44 cellular contexts compared by ENCODE assay signal in genomic region chr6:116799945-116800344, GRCh38. TPM values are rescaled to one million over a fixed set of nuclear protein-coding genes. Genes with fewer than 3 reads are reported as not detected.
"Had no signal": no experiment of that assay in that cellular context is flagged by ENCODE, and none has a peak within 500 bp of the region (broad histone marks: within the 10 kb centered on the region; RNA-seq: fewer than 3 reads in every experiment).

No MANE protein-coding gene starts in this region.

- H3K27me3 ChIP-seq: adrenal gland, ascending aorta, body of pancreas, brain microvascular endothelial cell, breast epithelium, cardiac muscle cell had no signal

- H3K4me1 Mint-ChIP-seq: activated naive CD4-positive, alpha-beta T cell treated with anti-CD3 and anti-CD28 coated beads, Interleukin-2, amount 10 ng/mL, durations not matched to agents 7 days and 5 days; activated naive CD4-positive, alpha-beta T cell treated with anti-CD3 and anti-CD28 coated beads, Interleukin-2, amount 50 U/mL, for 24 hours; activated naive CD8-positive, alpha-beta T cell treated with anti-CD3 and anti-CD28 coated beads for 36 hours; activated naive CD8-positive, alpha-beta T cell treated with anti-CD3 and anti-CD28 coated beads, Interleukin-2, amount 10 ng/mL, durations not matched to agents 7 days and 5 days; activated naive CD8-positive, alpha-beta T cell treated with anti-CD3 and anti-CD28 coated beads, Interleukin-2, amount 50 U/mL, for 24 hours; activated T-helper 17 cell treated with anti-CD3 and anti-CD28 coated beads, Interleukin-2, amount 50 U/mL, for 72 hours; brain; central memory CD8-positive, alpha-beta T cell had no signal

- H3K27ac ChIP-seq: adrenal gland, ascending aorta, body of pancreas, brain microvascular endothelial cell, breast epithelium, cardiac muscle cell had no signal

- H3K9me3 ChIP-seq: adrenal gland, ascending aorta, body of pancreas, breast epithelium had no signal

- H3K27me3 Mint-ChIP-seq: activated naive CD4-positive, alpha-beta T cell treated with anti-CD3 and anti-CD28 coated beads, Interleukin-2, amount 10 ng/mL, durations not matched to agents 7 days and 5 days had no signal

- ATAC-seq: activated naive CD4-positive, alpha-beta T cell treated with anti-CD3 and anti-CD28 coated beads, Interleukin-2, amount 50 U/mL, for 72 hours; activated naive CD8-positive, alpha-beta T cell treated with anti-CD3 and anti-CD28 coated beads, Interleukin-2, amount 50 U/mL, for 24 hours; activated T-cell treated with anti-CD3 and anti-CD28 coated beads, Interleukin-2, amount 50 U/mL, for 4 hours; activated T-cell treated with anti-CD3 and anti-CD28 coated beads, Interleukin-2, amount 50 U/mL, for 72 hours; activated T-helper 17 cell treated with anti-CD3 and anti-CD28 coated beads, Interleukin-2, amount 50 U/mL, for 72 hours; body of pancreas had no signal

- H3K36me3 Mint-ChIP-seq: activated naive CD4-positive, alpha-beta T cell treated with anti-CD3 and anti-CD28 coated beads, Interleukin-2, amount 10 ng/mL, durations not matched to agents 7 days and 5 days; activated naive CD4-positive, alpha-beta T cell treated with anti-CD3 and anti-CD28 coated beads, Interleukin-2, amount 50 U/mL, for 24 hours; activated naive CD4-positive, alpha-beta T cell treated with anti-CD3 and anti-CD28 coated beads, Interleukin-2, amount 50 U/mL, for 72 hours; activated naive CD8-positive, alpha-beta T cell; activated naive CD8-positive, alpha-beta T cell treated with anti-CD3 and anti-CD28 coated beads for 36 hours; activated naive CD8-positive, alpha-beta T cell treated with anti-CD3 and anti-CD28 coated beads, Interleukin-2, amount 10 ng/mL, durations not matched to agents 7 days and 5 days; brain had no signal

- H3K9me3 Mint-ChIP-seq: activated naive CD4-positive, alpha-beta T cell treated with anti-CD3 and anti-CD28 coated beads for 36 hours; activated naive CD4-positive, alpha-beta T cell treated with anti-CD3 and anti-CD28 coated beads, Interleukin-2, amount 10 ng/mL, durations not matched to agents 7 days and 5 days; activated naive CD4-positive, alpha-beta T cell treated with anti-CD3 and anti-CD28 coated beads, Interleukin-2, amount 50 U/mL, for 24 hours; activated naive CD4-positive, alpha-beta T cell treated with anti-CD3 and anti-CD28 coated beads, Interleukin-2, amount 50 U/mL, for 72 hours; activated naive CD8-positive, alpha-beta T cell treated with anti-CD3 and anti-CD28 coated beads for 36 hours; activated naive CD8-positive, alpha-beta T cell treated with anti-CD3 and anti-CD28 coated beads, Interleukin-2, amount 10 ng/mL, durations not matched to agents 7 days and 5 days; activated naive CD8-positive, alpha-beta T cell treated with anti-CD3 and anti-CD28 coated beads, Interleukin-2, amount 50 U/mL, for 24 hours; activated T-cell treated with anti-CD3 and anti-CD28 coated beads, Interleukin-2, amount 50 U/mL, for 24 hours; activated T-cell treated with anti-CD3 and anti-CD28 coated beads, Interleukin-2, amount 50 U/mL, for 4 hours; activated T-cell treated with anti-CD3 and anti-CD28 coated beads, Interleukin-2, amount 50 U/mL, for 72 hours; activated T-helper 1 cell treated with anti-CD3 and anti-CD28 coated beads, Interleukin-12 subunit alpha, Interleukin-12 subunit beta, Interleukin-2, Interleukin-4 antibody, amounts not matched to agents 30 ng/mL and 10 ng/mL and 1 ng/mL, durations not matched to agents 14 hours and 24 hours and 36 hours; activated T-helper 17 cell treated with anti-CD3 and anti-CD28 coated beads, Interleukin-2, amount 50 U/mL, for 72 hours; activated T-helper 2 cell treated with anti-CD3 and anti-CD28 coated beads, Interferon-gamma antibody, Interleukin-2, Interleukin-4, amounts not matched to agents 10 μg/mL and 5 μg/mL and 100 μg/mL, durations not matched to agents 14 hours and 24 hours and 36 hours; brain; central memory CD8-positive, alpha-beta T cell had no signal

- H3K4me1 ChIP-seq: adrenal gland, ascending aorta, body of pancreas, breast epithelium had no signal

- H3K4me3 ChIP-seq: adrenal gland, ascending aorta, body of pancreas, breast epithelium, cardiac muscle cell had no signal

- H3K4me3 Mint-ChIP-seq: activated naive CD4-positive, alpha-beta T cell treated with anti-CD3 and anti-CD28 coated beads for 36 hours; activated naive CD4-positive, alpha-beta T cell treated with anti-CD3 and anti-CD28 coated beads, Interleukin-2, amount 10 ng/mL, durations not matched to agents 7 days and 5 days; activated naive CD4-positive, alpha-beta T cell treated with anti-CD3 and anti-CD28 coated beads, Interleukin-2, amount 50 U/mL, for 24 hours; activated naive CD8-positive, alpha-beta T cell; activated naive CD8-positive, alpha-beta T cell treated with anti-CD3 and anti-CD28 coated beads for 36 hours; activated naive CD8-positive, alpha-beta T cell treated with anti-CD3 and anti-CD28 coated beads, Interleukin-2, amount 10 ng/mL, durations not matched to agents 7 days and 5 days; activated naive CD8-positive, alpha-beta T cell treated with anti-CD3 and anti-CD28 coated beads, Interleukin-2, amount 50 U/mL, for 24 hours; activated T-cell treated with anti-CD3 and anti-CD28 coated beads, Interleukin-2, amount 50 U/mL, for 24 hours; activated T-cell treated with anti-CD3 and anti-CD28 coated beads, Interleukin-2, amount 50 U/mL, for 4 hours; activated T-cell treated with anti-CD3 and anti-CD28 coated beads, Interleukin-2, amount 50 U/mL, for 72 hours; activated T-helper 1 cell treated with anti-CD3 and anti-CD28 coated beads, Interleukin-12 subunit alpha, Interleukin-12 subunit beta, Interleukin-2, Interleukin-4 antibody, amounts not matched to agents 30 ng/mL and 10 ng/mL and 1 ng/mL, durations not matched to agents 14 hours and 24 hours and 36 hours; activated T-helper 17 cell treated with anti-CD3 and anti-CD28 coated beads, Interleukin-2, amount 50 U/mL, for 72 hours; brain; central memory CD8-positive, alpha-beta T cell had no signal

- H3K36me3 ChIP-seq: adrenal gland, ascending aorta, brain microvascular endothelial cell, breast epithelium, cardiac muscle cell had no signal

- DNase-seq: activated effector memory CD4-positive, alpha-beta T cell treated with anti-CD3 and anti-CD28 coated beads, Interleukin-2, amount 50 U/mL, for 16 hours; activated effector memory CD4-positive, alpha-beta T cell treated with Interleukin-2 at 50 U/mL for 16 hours; activated gamma-delta T cell; activated gamma-delta T cell treated with Interleukin-2 at 50 U/mL for 16 hours; activated naive CD4-positive, alpha-beta T cell; activated naive CD4-positive, alpha-beta T cell treated with anti-CD3 and anti-CD28 coated beads for 36 hours; activated naive CD4-positive, alpha-beta T cell treated with anti-CD3 and anti-CD28 coated beads, Interleukin-2, amount 10 ng/mL, durations not matched to agents 7 days and 5 days; activated naive CD4-positive, alpha-beta T cell treated with anti-CD3 and anti-CD28 coated beads, Interleukin-2, amount 50 U/mL, for 16 hours; activated naive CD4-positive, alpha-beta T cell treated with Interleukin-2 at 50 U/mL for 16 hours; activated naive CD8-positive, alpha-beta T cell treated with anti-CD3 and anti-CD28 coated beads for 36 hours; activated naive CD8-positive, alpha-beta T cell treated with anti-CD3 and anti-CD28 coated beads, Interleukin-2, amount 10 ng/mL, durations not matched to agents 7 days and 5 days; activated naive CD8-positive, alpha-beta T cell treated with anti-CD3 and anti-CD28 coated beads, Interleukin-2, amount 50 U/mL, for 24 hours; activated T-cell treated with anti-CD3 and anti-CD28 coated beads, Interleukin-2, amount 50 U/mL, for 1 hour; activated T-cell treated with anti-CD3 and anti-CD28 coated beads, Interleukin-2, amount 50 U/mL, for 24 hours; activated T-cell treated with anti-CD3 and anti-CD28 coated beads, Interleukin-2, amount 50 U/mL, for 4 hours; activated T-cell treated with anti-CD3 and anti-CD28 coated beads, Interleukin-2, amount 50 U/mL, for 48 hours; activated T-cell treated with anti-CD3 and anti-CD28 coated beads, Interleukin-2, amount 50 U/mL, for 72 hours; adrenal gland; amniotic stem cell; amygdala; anterior cingulate cortex; aorta; body of pancreas; brain microvascular endothelial cell; caudate nucleus; central memory CD4-positive, alpha-beta T cell; cerebellar nuclear complex had no signal

- H3K27ac Mint-ChIP-seq: activated naive CD4-positive, alpha-beta T cell treated with anti-CD3 and anti-CD28 coated beads for 36 hours; activated naive CD4-positive, alpha-beta T cell treated with anti-CD3 and anti-CD28 coated beads, Interleukin-2, amount 10 ng/mL, durations not matched to agents 7 days and 5 days; activated naive CD4-positive, alpha-beta T cell treated with anti-CD3 and anti-CD28 coated beads, Interleukin-2, amount 50 U/mL, for 24 hours; activated naive CD4-positive, alpha-beta T cell treated with anti-CD3 and anti-CD28 coated beads, Interleukin-2, amount 50 U/mL, for 72 hours; activated naive CD8-positive, alpha-beta T cell; activated naive CD8-positive, alpha-beta T cell treated with anti-CD3 and anti-CD28 coated beads for 36 hours; activated naive CD8-positive, alpha-beta T cell treated with anti-CD3 and anti-CD28 coated beads, Interleukin-2, amount 10 ng/mL, durations not matched to agents 7 days and 5 days; activated naive CD8-positive, alpha-beta T cell treated with anti-CD3 and anti-CD28 coated beads, Interleukin-2, amount 50 U/mL, for 24 hours; activated T-cell treated with anti-CD3 and anti-CD28 coated beads, Interleukin-2, amount 50 U/mL, for 24 hours; activated T-cell treated with anti-CD3 and anti-CD28 coated beads, Interleukin-2, amount 50 U/mL, for 72 hours; activated T-helper 1 cell treated with anti-CD3 and anti-CD28 coated beads, Interleukin-12 subunit alpha, Interleukin-12 subunit beta, Interleukin-2, Interleukin-4 antibody, amounts not matched to agents 30 ng/mL and 10 ng/mL and 1 ng/mL, durations not matched to agents 14 hours and 24 hours and 36 hours; activated T-helper 17 cell treated with anti-CD3 and anti-CD28 coated beads, Interleukin-2, amount 50 U/mL, for 72 hours; activated T-helper 2 cell treated with anti-CD3 and anti-CD28 coated beads, Interferon-gamma antibody, Interleukin-2, Interleukin-4, amounts not matched to agents 10 μg/mL and 5 μg/mL and 100 μg/mL, durations not matched to agents 14 hours and 24 hours and 36 hours; brain had no signal

- FAIRE-seq: astrocyte, bronchial epithelial cell had no signal

RNA-seq across cellular contexts. Expression of gene GPRC6A, which starts 28.9 kb away (rescaled TPM):
- total RNA-seq: activated naive CD4-positive, alpha-beta T cell treated with anti-CD3 and anti-CD28 coated beads for 36 hours; activated naive CD4-positive, alpha-beta T cell treated with anti-CD3 and anti-CD28 coated beads, Interleukin-2, amount 50 U/mL, for 72 hours; activated naive CD8-positive, alpha-beta T cell treated with anti-CD3 and anti-CD28 coated beads for 36 hours; activated naive CD8-positive, alpha-beta T cell treated with anti-CD3 and anti-CD28 coated beads, Interleukin-2, amount 10 ng/mL, durations not matched to agents 7 days and 5 days; activated T-cell treated with anti-CD3 and anti-CD28 coated beads, Interleukin-2, amount 50 U/mL, for 4 hours; activated T-cell treated with anti-CD3 and anti-CD28 coated beads, Interleukin-2, amount 50 U/mL, for 72 hours; activated T-helper 1 cell treated with anti-CD3 and anti-CD28 coated beads, Interleukin-12 subunit alpha, Interleukin-12 subunit beta, Interleukin-2, Interleukin-4 antibody, amounts not matched to agents 30 ng/mL and 10 ng/mL and 1 ng/mL, durations not matched to agents 14 hours and 24 hours and 36 hours; activated T-helper 17 cell treated with anti-CD3 and anti-CD28 coated beads, Interleukin-2, amount 50 U/mL, for 72 hours; activated T-helper 2 cell treated with anti-CD3 and anti-CD28 coated beads, Interferon-gamma antibody, Interleukin-2, Interleukin-4, amounts not matched to agents 10 μg/mL and 5 μg/mL and 100 μg/mL, durations not matched to agents 14 hours and 24 hours and 36 hours; aorta; ascending aorta; astrocyte; body of pancreas; breast epithelium; bronchial epithelial cell; cardiac muscle cell; cardiac septum; cerebellum; chondrocyte had no signal
- polyA plus RNA-seq: adipose tissue, aorta, cardiac muscle cell had no signal

RNA-seq across cellular contexts. Expression of gene FAM162B, which starts 34.4 kb away (rescaled TPM):
- total RNA-seq: activated naive CD4-positive, alpha-beta T cell treated with anti-CD3 and anti-CD28 coated beads for 36 hours; activated naive CD4-positive, alpha-beta T cell treated with anti-CD3 and anti-CD28 coated beads, Interleukin-2, amount 50 U/mL, for 72 hours; activated naive CD8-positive, alpha-beta T cell treated with anti-CD3 and anti-CD28 coated beads for 36 hours; activated naive CD8-positive, alpha-beta T cell treated with anti-CD3 and anti-CD28 coated beads, Interleukin-2, amount 10 ng/mL, durations not matched to agents 7 days and 5 days; activated T-cell treated with anti-CD3 and anti-CD28 coated beads, Interleukin-2, amount 50 U/mL, for 4 hours; activated T-cell treated with anti-CD3 and anti-CD28 coated beads, Interleukin-2, amount 50 U/mL, for 72 hours; activated T-helper 1 cell treated with anti-CD3 and anti-CD28 coated beads, Interleukin-12 subunit alpha, Interleukin-12 subunit beta, Interleukin-2, Interleukin-4 antibody, amounts not matched to agents 30 ng/mL and 10 ng/mL and 1 ng/mL, durations not matched to agents 14 hours and 24 hours and 36 hours; activated T-helper 17 cell treated with anti-CD3 and anti-CD28 coated beads, Interleukin-2, amount 50 U/mL, for 72 hours; activated T-helper 2 cell treated with anti-CD3 and anti-CD28 coated beads, Interferon-gamma antibody, Interleukin-2, Interleukin-4, amounts not matched to agents 10 μg/mL and 5 μg/mL and 100 μg/mL, durations not matched to agents 14 hours and 24 hours and 36 hours; ascending aorta; astrocyte; body of pancreas; bronchial epithelial cell; cardiac muscle cell; chondrocyte had no signal
